Comparison of ENCODE assay signal across 11 cellular contexts in the genomic region with DNA sequence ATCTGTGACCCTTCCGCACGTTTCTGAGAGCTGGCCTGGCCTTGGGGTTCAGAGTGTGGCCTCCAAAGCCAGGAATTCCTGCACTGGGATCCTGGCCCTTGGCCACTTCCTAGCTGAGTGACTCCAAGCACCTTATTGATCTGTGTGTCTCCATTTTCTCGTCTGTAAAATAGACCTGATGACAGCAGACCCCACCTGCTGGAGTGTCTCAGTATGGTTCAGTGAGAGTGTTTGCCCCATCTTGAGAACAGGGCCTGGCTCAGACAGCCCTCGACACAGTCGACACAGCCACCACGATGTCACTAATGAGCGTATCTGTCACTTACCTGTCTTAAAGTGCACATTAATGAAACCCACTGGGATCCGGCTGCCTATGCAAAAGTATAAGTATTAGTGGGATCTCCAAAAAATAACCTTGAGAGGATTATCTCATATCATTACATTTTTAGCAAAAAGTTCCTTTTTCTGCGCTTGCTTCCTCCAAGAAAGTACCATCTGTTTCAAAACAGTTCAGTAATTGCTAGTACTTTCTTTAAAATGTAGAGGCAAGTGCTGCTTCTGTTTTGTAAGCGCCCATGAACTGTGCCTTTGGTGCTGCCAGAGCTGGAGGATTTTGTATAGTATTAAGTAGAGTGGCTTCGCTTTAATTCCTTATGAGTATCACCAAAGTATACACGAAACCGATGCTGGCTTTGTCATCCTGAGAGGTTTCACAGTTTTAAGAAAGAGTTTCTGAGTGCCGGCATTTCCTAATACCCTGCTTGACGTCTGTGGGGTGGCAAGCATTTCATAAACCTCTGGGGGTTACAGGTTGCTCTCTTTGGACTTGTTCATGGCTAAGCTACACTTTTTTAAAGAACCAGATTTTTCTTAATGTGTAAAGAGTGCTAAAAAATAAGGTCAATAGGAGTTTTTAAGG. TPM values are rescaled to one million over a fixed set of nuclear protein-coding genes. Genes with fewer than 3 reads are reported as not detected.
DNase-seq lines count a peak whose midpoint lies in the region; ATAC-seq, FAIRE-seq and TF ChIP-seq lines count a peak whose summit lies in the region.
"Had no signal": no experiment of that assay in that cellular context is flagged by ENCODE, and none has a peak within 500 bp of the region (broad histone marks: within the 10 kb centered on the region; RNA-seq: fewer than 3 reads in every experiment).

No MANE protein-coding gene starts in this region.

- no peak overlapping the region for H3K4me3 ChIP-seq in GM12878

- no TSS peak for BruUV-seq in GM12878 (replicated peaks; lab: Mats Ljungman, UMichigan)

- no peaks in the 10 kb centered on the region for H4K20me1 ChIP-seq in GM12878 (ENCODE audit: control insufficient read depth, insufficient read depth)

- FAIRE-seq in GM12878 (lab: Jason Lieb, UNC) (peak; percentile 38), HTR-8/SVneo (lab: Jason Lieb, UNC) (no peak)
- FAIRE-seq: small intestine had no signal

- no peaks in the 10 kb centered on the region; the same call in 2 of the 3 replicates for H3K9me3 ChIP-seq in GM12878 (replicated peaks; ENCODE audit: control insufficient read depth, insufficient read depth, low read length)

- H3K4me2 ChIP-seq in GM12878 (ENCODE audit: control insufficient read depth, insufficient read depth): peak overlapping the region; percentile 64

- TF ChIP-seq EP300 in GM12878 (IDR thresholded peaks at IDR 0.05; ENCODE audit: borderline replicate concordance in 1 of 2, control insufficient read depth in 1 of 2, low read depth in 2 of 2, low read length in 2 of 2): peak; percentile 28 to 58; a peak in 1 of 4 replicates

- 11% methylated on average over 15 of the region's 15 CpGs for WGBS in GM12878 (ENCODE audit: insufficient coverage, insufficient replicate concordance, low lambda C conversion rate, missing lambda C conversion rate)

- RAD21 ChIA-PET in GM12878 (lab: Charles Lee; ENCODE audit: unreplicated experiment): interaction anchor here (0.6 kb wide), 1 partner anchor 1338 kb away, joined by 3 read pairs; no protein-coding TSS in a partner anchor

- H3K27ac ChIP-seq in GM12878 (ENCODE audit: control insufficient read depth, insufficient read depth): peak overlapping the region; percentile 22; the same call in 1 of the 2 replicates
- H3K27ac ChIP-seq: foreskin keratinocyte had no signal

- no peak overlapping the region; the same call in 1 of the 2 replicates for H2AFZ ChIP-seq in GM12878 (ENCODE audit: control insufficient read depth, low read depth, low read length)

- in situ Hi-C loops in GM12878 (cut with MboI): no loop called here

- CTCF ChIA-PET in GM12878 (lab: Yijun Ruan, JAX): interaction anchor here (1.4 kb wide), 1 partner anchor 50 kb away, joined by 4 read pairs; no protein-coding TSS in a partner anchor

- H3K27me3 ChIP-seq in GM12878 (replicated peaks in 1 of 2; ENCODE audit: control insufficient read depth in 2 of 2, insufficient read depth in 2 of 2, low read length in 1 of 2): no peaks in the 10 kb centered on the region
- H3K27me3 ChIP-seq: foreskin keratinocyte had no signal

- POLR2A ChIA-PET in GM12878 (lab: Charles Lee): no interaction called here

- ATAC-seq in GM18502 (IDR thresholded peaks at IDR 0.05; ENCODE audit: poor library complexity, unreplicated experiment): peak; percentile 54
- peak; percentile 57 for ATAC-seq in GM21390 (IDR thresholded peaks at IDR 0.05; ENCODE audit: unreplicated experiment)
- peak; percentile 26 for ATAC-seq in HG03135 (IDR thresholded peaks at IDR 0.05; ENCODE audit: unreplicated experiment)
- peak; percentile 72 for ATAC-seq in GM12878
- ATAC-seq: foreskin keratinocyte had no signal

- no peaks in the 10 kb centered on the region for H3K79me2 ChIP-seq in GM12878 (ENCODE audit: control insufficient read depth, insufficient read depth, low read length)

- SMC1A ChIA-PET in GM12878 (lab: Charles Lee; ENCODE audit: uncharacterized antibody, unreplicated experiment): interaction anchor here (1.4 to 1.5 kb wide), 2 partner anchors 18 to 145 kb away, joined by 3 read pairs; no protein-coding TSS in a partner anchor

- H3K36me3 ChIP-seq in GM12878 (ENCODE audit: control insufficient read depth in 2 of 2, insufficient read depth in 2 of 2, low read length in 1 of 2): no peaks in the 10 kb centered on the region

- peak; percentile 12 to 38 (median 17); a peak in 3 of 6 replicates for TF ChIP-seq CTCF in GM12878 (IDR thresholded peaks at IDR 0.05 in 2 of 3, conservative IDR thresholded peaks at IDR 0.05 in 1 of 3; ENCODE audit: control insufficient read depth in 2 of 3, extremely low read depth in 1 of 3, insufficient read depth in 1 of 3, low read depth in 3 of 3, low read length in 3 of 3)

- intact Hi-C loops in GM12878 (cut with micrococcal nuclease; ENCODE audit: unreplicated experiment): loop anchor here (5.0 kb wide), 2 partner anchors 37 to 103 kb away; a partner anchor contains a TSS

- DNase-seq in GM12878 (ENCODE audit: low read depth, low spot score): peak; percentile 67
- no peak for DNase-seq in NCI-H446 treated with DMSO at 0.1 percent for 48 hours (lab: John Stamatoyannopoulos, UW)
- no peak for DNase-seq in D341Med (ENCODE audit: low spot score)
- no peak for DNase-seq in HTR-8/SVneo (ENCODE audit: insufficient read length, low spot score)
- DNase-seq in HK-2 (ENCODE audit: unreplicated experiment): no peak
- DNase-seq: caudate nucleus, foreskin keratinocyte, small intestine had no signal

- no peak for TF ChIP-seq POLR2A in GM12878 (IDR thresholded peaks at IDR 0.05; ENCODE audit: low read depth, low read length)

- peak; percentile 44 for TF ChIP-seq RAD21 in GM12878 (IDR thresholded peaks at IDR 0.05; ENCODE audit: insufficient read depth, low read depth, low read length)

- peaks cover 54% of the 10 kb centered on the region for H3K4me1 ChIP-seq in GM12878 (ENCODE audit: control insufficient read depth, insufficient read depth, low read length)
- H3K4me1 ChIP-seq: foreskin keratinocyte had no signal

- no peak overlapping the region for H3K9ac ChIP-seq in GM12878 (ENCODE audit: control insufficient read depth, insufficient read depth, low read length)

TF ChIP-seq in GM12878, 131 proteins besides CTCF, POLR2A, EP300 and RAD21 (continues in another document):
- TF ChIP-seq, protein P1, sequence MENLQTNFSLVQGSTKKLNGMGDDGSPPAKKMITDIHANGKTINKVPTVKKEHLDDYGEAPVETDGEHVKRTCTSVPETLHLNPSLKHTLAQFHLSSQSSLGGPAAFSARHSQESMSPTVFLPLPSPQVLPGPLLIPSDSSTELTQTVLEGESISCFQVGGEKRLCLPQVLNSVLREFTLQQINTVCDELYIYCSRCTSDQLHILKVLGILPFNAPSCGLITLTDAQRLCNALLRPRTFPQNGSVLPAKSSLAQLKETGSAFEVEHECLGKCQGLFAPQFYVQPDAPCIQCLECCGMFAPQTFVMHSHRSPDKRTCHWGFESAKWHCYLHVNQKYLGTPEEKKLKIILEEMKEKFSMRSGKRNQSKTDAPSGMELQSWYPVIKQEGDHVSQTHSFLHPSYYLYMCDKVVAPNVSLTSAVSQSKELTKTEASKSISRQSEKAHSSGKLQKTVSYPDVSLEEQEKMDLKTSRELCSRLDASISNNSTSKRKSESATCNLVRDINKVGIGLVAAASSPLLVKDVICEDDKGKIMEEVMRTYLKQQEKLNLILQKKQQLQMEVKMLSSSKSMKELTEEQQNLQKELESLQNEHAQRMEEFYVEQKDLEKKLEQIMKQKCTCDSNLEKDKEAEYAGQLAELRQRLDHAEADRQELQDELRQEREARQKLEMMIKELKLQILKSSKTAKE (IDR thresholded peaks at IDR 0.05; ENCODE audit: low read depth, poor library complexity, severe bottlenecking): peak; percentile 39
- no peak for TF ChIP-seq TCF7 (IDR thresholded peaks at IDR 0.05; ENCODE audit: borderline replicate concordance)
- TF ChIP-seq RUNX3 (IDR thresholded peaks at IDR 0.05; ENCODE audit: low read length): peak; percentile 57
- peak in 1 of 2 experiments; percentile 41; a peak in 1 of 4 replicates for TF ChIP-seq IKZF2 (IDR thresholded peaks at IDR 0.05)
- TF ChIP-seq CREB1 (IDR thresholded peaks at IDR 0.05; ENCODE audit: low read depth): 0 out of 2 replicates have a peak, but pooled peaks have one; percentile 30
- no peak for TF ChIP-seq HDAC2 (IDR thresholded peaks at IDR 0.05)
- TF ChIP-seq CREM (IDR thresholded peaks at IDR 0.05; ENCODE audit: low read depth): peak; percentile 16; the same call in 1 of the 2 replicates
- TF ChIP-seq, protein P2, sequence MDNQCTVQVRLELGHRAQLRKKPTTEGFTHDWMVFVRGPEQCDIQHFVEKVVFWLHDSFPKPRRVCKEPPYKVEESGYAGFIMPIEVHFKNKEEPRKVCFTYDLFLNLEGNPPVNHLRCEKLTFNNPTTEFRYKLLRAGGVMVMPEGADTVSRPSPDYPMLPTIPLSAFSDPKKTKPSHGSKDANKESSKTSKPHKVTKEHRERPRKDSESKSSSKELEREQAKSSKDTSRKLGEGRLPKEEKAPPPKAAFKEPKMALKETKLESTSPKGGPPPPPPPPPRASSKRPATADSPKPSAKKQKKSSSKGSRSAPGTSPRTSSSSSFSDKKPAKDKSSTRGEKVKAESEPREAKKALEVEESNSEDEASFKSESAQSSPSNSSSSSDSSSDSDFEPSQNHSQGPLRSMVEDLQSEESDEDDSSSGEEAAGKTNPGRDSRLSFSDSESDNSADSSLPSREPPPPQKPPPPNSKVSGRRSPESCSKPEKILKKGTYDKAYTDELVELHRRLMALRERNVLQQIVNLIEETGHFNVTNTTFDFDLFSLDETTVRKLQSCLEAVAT (IDR thresholded peaks at IDR 0.05): no peak

RNA-seq across cellular contexts. Expression of a gene that starts 31.7 kb away (rescaled TPM):
- 0.27 and 0.29 TPM in 2 replicates for total RNA-seq in GM12878 (2013; cell fraction: nucleolus; rRNA removed)
- total RNA-seq in GM12878 (2014; rRNA removed) (not detected in 2 replicates), GM12878 (2014; rRNA removed; fragmentation: Illumina TruSeq; extraction: Trizol) (0.04 TPM in 1 of 2 replicates, not detected in the other), GM12878 (2021) (0.05 TPM in 1 of 2 replicates, not detected in the other)
- 0.21 TPM for polyA plus RNA-seq in GM12878 (2011; ENCODE audit: low read depth)
- polyA plus RNA-seq in GM12878 (2011; rRNA removed) (0.49 and 0.62 TPM in 2 replicates), GM12878 (2014; fragmentation: Illumina TruSeq; extraction: Trizol) (0.03 TPM in 1 of 2 replicates, not detected in the other), GM12878 (2014; fragmentation: Nextera tagmentation; extraction: Ambion mirVana) (under 1 TPM in 1 of 2 experiments, not detected in 1; 0.04 TPM), GM12878 (2014; rRNA removed) (0.06 TPM in 1 of 2 replicates, not detected in the other), GM12878 (2016; fragmentation: Nextera tagmentation; extraction: Ambion mirVana) (not detected)
- polyA plus RNA-seq in GM12878 (2011; cell fraction: cytosol; rRNA removed): 0.52 and 0.75 TPM in 2 replicates
- polyA plus RNA-seq in GM12878 (2011; cell fraction: nucleus; rRNA removed): 0.47 and 0.52 TPM in 2 replicates
- polyA plus RNA-seq in GM12878 (2012): 0.30 and 0.73 TPM in 2 replicates
- 0.46 and 0.51 TPM in 2 replicates for polyA minus RNA-seq in GM12878 (2011; rRNA and poly(A)+ RNA removed)
- polyA minus RNA-seq in GM12878 (2011; cell fraction: cytosol; rRNA and poly(A)+ RNA removed): not detected in 2 replicates
- 0.24 and 0.38 TPM in 2 replicates for polyA minus RNA-seq in GM12878 (2011; cell fraction: nucleus; rRNA and poly(A)+ RNA removed)
- total RNA-seq: foreskin keratinocyte had no signal
- polyA plus RNA-seq: foreskin keratinocyte had no signal
